ENCODE assay signal across 13 cellular contexts in genomic region chr6:139939189-139939979, GRCh38.
DNase-seq lines count a peak whose midpoint lies in the region; ATAC-seq and TF ChIP-seq lines count a peak whose summit lies in the region.
"Had no signal": no experiment of that assay in that cellular context is flagged by ENCODE, and none has a peak within 500 bp of the region (broad histone marks: within the 10 kb centered on the region; RNA-seq: fewer than 3 reads in every experiment).

No MANE protein-coding gene starts in this region.

- H3K23ac ChIP-seq in H9 (ENCODE audit: insufficient read length, low read depth, low read length), result no peak overlapping the region

- H3K27ac ChIP-seq in H9 (ENCODE audit: insufficient read length, low read depth, low read length), result no peak overlapping the region
- no peak overlapping the region for H3K27ac ChIP-seq in aorta (ENCODE audit: low read depth in 1 of 2, low read length in 2 of 2)

- no peak overlapping the region for H3K14ac ChIP-seq in H9 (ENCODE audit: insufficient read depth, low read length)

- H3K4me1 Mint-ChIP-seq in H9, result peaks cover 29 to 36% of the 10 kb centered on the region in 2 experiments
- H3K4me1 Mint-ChIP-seq: T-cell had no signal

- no peak overlapping the region for H2BK20ac ChIP-seq in H9 (ENCODE audit: low read depth, low read length, poor library complexity, severe bottlenecking)

- H3K4me3 ChIP-seq in aorta (ENCODE audit: low read length in 2 of 2), result no peak overlapping the region

- no peak overlapping the region for H2BK5ac ChIP-seq in H9 (ENCODE audit: insufficient read length, low read length)

- H3K4ac ChIP-seq in H9 (ENCODE audit: low read depth, low read length), result no peak overlapping the region

- H4K8ac ChIP-seq in H9 (replicated peaks; ENCODE audit: insufficient read length, low read depth, low read length), result no peak overlapping the region

- no CpG with 5 or more reads among the region's 2 CpGs for WGBS in H9 (ENCODE audit: extremely low coverage, insufficient read length, low lambda C conversion rate)
- 85 to 88% methylated on average over 2 of the region's 2 CpGs for WGBS in aorta, 2 donors

- peak overlapping the region in 2 of 3 experiments; percentile 59 to 82; a peak in 4 of 7 replicates for H3K27ac Mint-ChIP-seq in H9
- H3K27ac Mint-ChIP-seq: T-cell had no signal

- no peak overlapping the region for H2BK15ac ChIP-seq in H9 (ENCODE audit: low read depth, low read length)

- peak overlapping the region; percentile 36 for H3T11ph ChIP-seq in H9 (ENCODE audit: low read length)

- H3K36me3 Mint-ChIP-seq in H9 (ENCODE audit: insufficient read depth in 1 of 3, low read depth in 3 of 3), result no peaks in the 10 kb centered on the region
- H3K36me3 Mint-ChIP-seq: T-cell had no signal

- no peaks in the 10 kb centered on the region for H3K27me3 Mint-ChIP-seq in H9 (ENCODE audit: low read depth)

- H3K9me3 ChIP-seq in H9 (ENCODE audit: control insufficient read depth, low read depth, low read length) (no peaks in the 10 kb centered on the region), aorta (ENCODE audit: control insufficient read depth, low read length) (no peaks in the 10 kb centered on the region)

- no peaks in the 10 kb centered on the region for H3K27me3 ChIP-seq in H9 (ENCODE audit: insufficient read depth, low read length)
- H3K27me3 ChIP-seq in aorta (ENCODE audit: control insufficient read depth in 1 of 2, insufficient read depth in 2 of 2, low read length in 1 of 2), result no peaks in the 10 kb centered on the region

- no peak overlapping the region for H4K5ac ChIP-seq in H9 (ENCODE audit: insufficient read length, low read depth, low read length)

- H3K4me3 Mint-ChIP-seq in H9, result no peak overlapping the region
- H3K4me3 Mint-ChIP-seq: T-cell had no signal

- no peak overlapping the region for H4K91ac ChIP-seq in H9 (ENCODE audit: insufficient read length, low read depth, low read length)

- no peak overlapping the region for H3K4me2 ChIP-seq in H9 (ENCODE audit: insufficient read depth, insufficient read length, low read length)

- no peaks in the 10 kb centered on the region for H3K23me2 ChIP-seq in H9 (ENCODE audit: insufficient read length, low read depth, low read length, poor library complexity, severe bottlenecking)

- no peaks in the 10 kb centered on the region for H3K9me3 Mint-ChIP-seq in H9
- H3K9me3 Mint-ChIP-seq: T-cell had no signal

- no peak overlapping the region for H3K9ac ChIP-seq in H9 (ENCODE audit: extremely low read depth, insufficient read length, low read length)

- no peak overlapping the region for H3K18ac ChIP-seq in H9 (ENCODE audit: insufficient read length, low read depth, low read length)

- no peaks in the 10 kb centered on the region for H3K79me2 ChIP-seq in H9 (ENCODE audit: insufficient read depth, low read length)

- H3K4me1 ChIP-seq in H9 (ENCODE audit: insufficient read depth, low read length), result no peaks in the 10 kb centered on the region; the same call in 1 of the 2 replicates
- peaks cover 1 to 7% of the 10 kb centered on the region in 2 donors for H3K4me1 ChIP-seq in aorta (ENCODE audit: control insufficient read depth in 1 of 2, insufficient read depth in 2 of 2, low read length in 2 of 2)

- DNase-seq in H9 (no peak), NCI-H748 treated with DMSO at 0.1 percent for 48 hours (lab: John Stamatoyannopoulos, UW) (peak; percentile 20), left kidney (ENCODE audit: low read depth, low spot score) (peak; percentile 66), COR-L47 (lab: John Stamatoyannopoulos, UW) (no peak), aorta (no peak)
- DNase-seq: activated T-cell treated with anti-CD3 and anti-CD28 coated beads, Interleukin-2, amount 50 U/mL, for 1 hour; C1 segment of cervical spinal cord; GDM1; NCI-H2081 treated with DMSO at 0.1 percent for 48 hours; PC-3; T-cell had no signal

- no peaks in the 10 kb centered on the region for H3K79me1 ChIP-seq in H9 (ENCODE audit: insufficient read depth, low read depth, low read length, poor library complexity, severe bottlenecking)

- no peaks in the 10 kb centered on the region for H4K20me1 ChIP-seq in H9 (ENCODE audit: control insufficient read depth, insufficient read depth, insufficient read length)

- H2BK12ac ChIP-seq in H9 (ENCODE audit: insufficient read length, low read depth, low read length), result no peak overlapping the region

- H2BK120ac ChIP-seq in H9 (ENCODE audit: low read depth, low read length, poor library complexity, severe bottlenecking), result no peak overlapping the region

- H3K36me3 ChIP-seq in aorta (ENCODE audit: control insufficient read depth in 1 of 2, insufficient read depth in 2 of 2, low read length in 1 of 2), result no peaks in the 10 kb centered on the region

- intact Hi-C loops in aorta (cut with DNase I), result no loop called here

- ATAC-seq in GM18511 (IDR thresholded peaks at IDR 0.05; ENCODE audit: unreplicated experiment) (peak; percentile 33), GM21717 (IDR thresholded peaks at IDR 0.05; ENCODE audit: unreplicated experiment) (no peak), aorta (ENCODE audit: low FRiP score) (no peak)
- ATAC-seq: PC-3, T-cell had no signal

- H2AK5ac ChIP-seq in H9 (ENCODE audit: insufficient read length, low read length), result no peak overlapping the region

- H3K56ac ChIP-seq in H9 (ENCODE audit: insufficient read length, low read depth, low read length), result no peak overlapping the region

- TF ChIP-seq CTCF in H9 (conservative IDR thresholded peaks at IDR 0.05), result no peak

- peak overlapping the region; percentile 78 for H2AFZ ChIP-seq in H9 (ENCODE audit: low read length)

Comparison
In these comparisons a context has a peak if more than half of its experiments do, and no peak if none do; other contexts are left out.
1. DNase-seq: peak in NCI-H748 treated with DMSO at 0.1 percent for 48 hours (single experiment) and left kidney (single experiment); none in H9 (single experiment), COR-L47 (single experiment) and aorta (0 of 2).